ENCODE assay signal across 25 cellular contexts in the genomic region with DNA sequence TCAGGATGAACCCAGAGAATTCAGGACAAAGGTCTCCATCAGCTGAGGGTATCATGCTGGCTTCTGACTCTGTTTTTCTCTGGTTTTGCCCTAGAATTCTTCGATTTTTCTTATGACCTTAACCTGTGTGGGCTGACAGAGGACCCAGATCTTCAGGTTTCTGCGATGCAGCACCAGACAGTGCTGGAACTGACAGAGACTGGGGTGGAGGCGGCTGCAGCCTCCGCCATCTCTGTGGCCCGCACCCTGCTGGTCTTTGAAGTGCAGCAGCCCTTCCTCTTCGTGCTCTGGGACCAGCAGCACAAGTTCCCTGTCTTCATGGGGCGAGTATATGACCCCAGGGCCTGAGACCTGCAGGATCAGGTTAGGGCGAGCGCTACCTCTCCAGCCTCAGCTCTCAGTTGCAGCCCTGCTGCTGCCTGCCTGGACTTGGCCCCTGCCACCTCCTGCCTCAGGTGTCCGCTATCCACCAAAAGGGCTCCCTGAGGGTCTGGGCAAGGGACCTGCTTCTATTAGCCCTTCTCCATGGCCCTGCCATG. TPM values are rescaled to one million over a fixed set of nuclear protein-coding genes. Genes with fewer than 3 reads are reported as not detected.
DNase-seq lines count a peak whose midpoint lies in the region; ATAC-seq, FAIRE-seq and TF ChIP-seq lines count a peak whose summit lies in the region.
"Had no signal": no experiment of that assay in that cellular context is flagged by ENCODE, and none has a peak within 500 bp of the region (broad histone marks: within the 10 kb centered on the region; RNA-seq: fewer than 3 reads in every experiment).

No MANE protein-coding gene starts in this region.

- no peak overlapping the region for H4K8ac ChIP-seq in H1 (ENCODE audit: extremely low read depth, insufficient read depth, low read length)

- H3K36me3 Mint-ChIP-seq in GM23338 (ENCODE audit: low read depth) (peaks cover 34% of the 10 kb centered on the region), progenitor cell of endocrine pancreas (ENCODE audit: insufficient read depth) (peaks cover 32% of the 10 kb centered on the region), T-cell (no peaks in the 10 kb centered on the region)
- H3K36me3 Mint-ChIP-seq: CD4-positive, alpha-beta memory T cell had no signal

- no peak for FAIRE-seq in H1 (lab: Jason Lieb, UNC)
- FAIRE-seq: GM12891, RCC 7860 had no signal

- H3K27me3 ChIP-seq in GM23338 (ENCODE audit: insufficient read depth) (no peaks in the 10 kb centered on the region), H1 (replicated peaks in 1 of 4; ENCODE audit: control insufficient read depth in 3 of 4, extremely low read depth in 1 of 4, insufficient read depth in 3 of 4, low read length in 3 of 4) (no peaks in the 10 kb centered on the region), MG63 (peaks cover 4% of the 10 kb centered on the region)

- H3F3A ChIP-seq in GM23338 (replicated peaks; ENCODE audit: low read depth), result 0 out of 2 replicates have a peak, but pooled peaks cover 6% of the 10 kb centered on the region

- no peak for DNase-seq in GM23338 (ENCODE audit: low spot score)
- no peak for DNase-seq in H1 (ENCODE audit: low read depth in 1 of 2, low spot score in 2 of 2)
- no peak for DNase-seq in progenitor cell of endocrine pancreas (ENCODE audit: low spot score, unreplicated experiment)
- no peak for DNase-seq in MG63
- DNase-seq in T-cell, result no peak
- DNase-seq: C1 segment of cervical spinal cord; CD4-positive, alpha-beta memory T cell; COR-L47; EL; GF-D8; Karpas-422; MV-4-11; NCI-H1105; NCI-H1436 treated with DMSO at 0.1 percent for 48 hours; NCI-H187 treated with DMSO at 0.1 percent for 48 hours; NCI-H2171 treated with DMSO at 0.1 percent for 48 hours; NCI-H345; NCI-H524; NCI-H774; SIG-M5 had no signal

- no peak overlapping the region for H4K91ac ChIP-seq in H1 (replicated peaks; ENCODE audit: insufficient read length, low read length)

- no peak overlapping the region for H2AK5ac ChIP-seq in H1 (ENCODE audit: low read depth, low read length)

- TF ChIP-seq POLR2A in H1 (IDR thresholded peaks at IDR 0.05; ENCODE audit: control extremely low read depth in 1 of 2, low read depth in 2 of 2, low read length in 2 of 2), result no peak

- TF ChIP-seq EP300 in H1 (IDR thresholded peaks at IDR 0.05; ENCODE audit: borderline replicate concordance in 1 of 2, low read depth in 2 of 2, low read length in 2 of 2), result no peak

- H3K9me3 ChIP-seq in H1 (ENCODE audit: insufficient read depth in 2 of 2, low read depth in 1 of 2, low read length in 1 of 2), result no peaks in the 10 kb centered on the region
- 0 out of 2 replicates have a peak, but pooled peaks cover 2% of the 10 kb centered on the region for H3K9me3 ChIP-seq in MG63

- CTCF ChIA-PET in H1 (lab: Charles Lee; ENCODE audit: partially characterized antibody) (interaction anchor here (0.7 to 2.8 kb wide), 11 partner anchors 9 to 212 kb away, joined by 3 to 13 read pairs (median 5); a partner anchor contains a TSS), T-cell (lab: Charles Lee) (interaction anchor here in 1 of 2 donors (0.6 kb wide), 1 partner anchor 364 kb away, joined by 3 read pairs; no protein-coding TSS in a partner anchor)

- H2BK12ac ChIP-seq in H1 (ENCODE audit: low read depth, low read length), result no peak overlapping the region

- H4K20me1 ChIP-seq in GM23338 (replicated peaks; ENCODE audit: insufficient read depth) (no peaks in the 10 kb centered on the region), H1 (replicated peaks in 1 of 2; ENCODE audit: control insufficient read depth in 1 of 2, insufficient read depth in 2 of 2, low read length in 2 of 2) (no peaks in the 10 kb centered on the region)

- no peak overlapping the region for H3K18ac ChIP-seq in H1 (ENCODE audit: extremely low read depth, low read length)

- no peak overlapping the region for H3K4ac ChIP-seq in H1 (replicated peaks; ENCODE audit: insufficient read length, low read depth, low read length)

- H3K79me2 ChIP-seq in GM23338 (replicated peaks; ENCODE audit: insufficient read depth) (no peaks in the 10 kb centered on the region), H1 (ENCODE audit: control insufficient read depth in 1 of 2, insufficient read depth in 2 of 2, low read length in 2 of 2) (no peaks in the 10 kb centered on the region)

- no peak overlapping the region for H3K14ac ChIP-seq in H1 (ENCODE audit: insufficient read length)

- H2BK5ac ChIP-seq in H1 (ENCODE audit: low read depth, low read length), result 0 out of 2 replicates have a peak overlapping the region, but pooled peaks have one; percentile 46

- H3K23ac ChIP-seq in H1 (ENCODE audit: insufficient read length), result no peak overlapping the region

- H3K4me2 ChIP-seq in GM23338, result no peak overlapping the region
- H3K4me2 ChIP-seq in H1 (ENCODE audit: insufficient read depth in 1 of 2, low read depth in 2 of 2, low read length in 2 of 2), result no peak overlapping the region

- H3K27ac Mint-ChIP-seq in GM23338, result no peak overlapping the region
- H3K27ac Mint-ChIP-seq in progenitor cell of endocrine pancreas, result peak overlapping the region; percentile 49
- no peak overlapping the region for H3K27ac Mint-ChIP-seq in T-cell
- H3K27ac Mint-ChIP-seq: CD4-positive, alpha-beta memory T cell had no signal

- H4K5ac ChIP-seq in H1 (ENCODE audit: insufficient read length, low read depth, low read length), result no peak overlapping the region

- H3K9me2 ChIP-seq in GM23338 (ENCODE audit: insufficient read depth), result no peaks in the 10 kb centered on the region

- H3K36me3 ChIP-seq in GM23338 (ENCODE audit: insufficient read depth), result no peaks in the 10 kb centered on the region
- H3K36me3 ChIP-seq in H1 (ENCODE audit: control insufficient read depth in 2 of 4, insufficient read depth in 4 of 4, low read length in 3 of 4), result peaks cover 0 to 24% (median 4%) of the 10 kb centered on the region in 4 experiments; a peak in 7 of 8 replicates
- H3K36me3 ChIP-seq in MG63, result no peaks in the 10 kb centered on the region

- H3K56ac ChIP-seq in H1 (replicated peaks; ENCODE audit: insufficient read length, low read depth, low read length), result no peak overlapping the region

- no peak overlapping the region for H2BK120ac ChIP-seq in H1 (replicated peaks; ENCODE audit: low read depth, low read length)

- H3K27ac ChIP-seq in GM23338 (ENCODE audit: low read depth) (no peak overlapping the region), H1 (ENCODE audit: low read depth, low read length) (no peak overlapping the region)
- H3K27ac ChIP-seq: HL-60, SK-N-MC had no signal

- H3K4me3 Mint-ChIP-seq in GM23338, result no peak overlapping the region
- H3K4me3 Mint-ChIP-seq in progenitor cell of endocrine pancreas (ENCODE audit: low read depth), result no peak overlapping the region
- H3K4me3 Mint-ChIP-seq in T-cell, result no peak overlapping the region
- H3K4me3 Mint-ChIP-seq: CD4-positive, alpha-beta memory T cell had no signal

- no peak for TF ChIP-seq RAD21 in H1 (IDR thresholded peaks at IDR 0.05 in 1 of 2, conservative IDR thresholded peaks at IDR 0.05 in 1 of 2; ENCODE audit: low read depth in 2 of 2, low read length in 2 of 2)

- H3K27me3 Mint-ChIP-seq in GM23338 (ENCODE audit: insufficient read depth, low read depth, poor library complexity), result peaks cover 10% of the 10 kb centered on the region
- no peaks in the 10 kb centered on the region for H3K27me3 Mint-ChIP-seq in progenitor cell of endocrine pancreas
- peaks cover 8 to 10% of the 10 kb centered on the region in 2 donors for H3K27me3 Mint-ChIP-seq in T-cell

- H2AFZ ChIP-seq in GM23338 (no peak overlapping the region), H1 (ENCODE audit: low read length) (no peak overlapping the region)

- peaks cover 3% of the 10 kb centered on the region; the same call in 2 of the 3 replicates for H3K9me3 Mint-ChIP-seq in GM23338
- H3K9me3 Mint-ChIP-seq in progenitor cell of endocrine pancreas (ENCODE audit: low read depth), result no peaks in the 10 kb centered on the region
- H3K9me3 Mint-ChIP-seq in T-cell, result peaks cover 0 to 1% (median 0%) of the 10 kb centered on the region in 3 donors

- H3K4me3 ChIP-seq in GM23338 (no peak overlapping the region), H1 (ENCODE audit: extremely low read depth in 1 of 4, insufficient read depth in 2 of 4, low read depth in 3 of 4, low read length in 4 of 4) (no peak overlapping the region), MG63 (no peak overlapping the region)
- H3K4me3 ChIP-seq: SK-N-MC had no signal

- H3K23me2 ChIP-seq in H1 (ENCODE audit: low read depth, low read length), result no peaks in the 10 kb centered on the region

- peak; percentile 55 for ATAC-seq in GM23338
- ATAC-seq in T-cell (replicated peaks in 1 of 4), result no peak

- TF ChIP-seq CTCF in GM23338 (conservative IDR thresholded peaks at IDR 0.05; ENCODE audit: low read depth in 2 of 2), result no peak
- no peak for TF ChIP-seq CTCF in H1 (IDR thresholded peaks at IDR 0.05; ENCODE audit: control extremely low read depth in 1 of 3, insufficient read depth in 1 of 3, low read depth in 1 of 3, low read length in 3 of 3)
- no peak for TF ChIP-seq CTCF in progenitor cell of endocrine pancreas (IDR thresholded peaks at IDR 0.05; ENCODE audit: unreplicated experiment)

- no peaks in the 10 kb centered on the region for H3K79me1 ChIP-seq in H1 (ENCODE audit: low read depth, low read length)

- POLR2A ChIA-PET in H1 (lab: Charles Lee; ENCODE audit: partially characterized antibody), result interaction anchor here (0.6 to 51.1 kb wide), 8 partner anchors 9 to 31 kb away, joined by 3 to 1546 read pairs (median 4); a partner anchor contains a TSS
- POLR2A ChIA-PET in T-cell (lab: Charles Lee), result no interaction called here

- H2BK15ac ChIP-seq in H1 (ENCODE audit: low read length), result no peak overlapping the region

- no peak overlapping the region for H2BK20ac ChIP-seq in H1 (ENCODE audit: low read length)

- H3K9ac ChIP-seq in H1 (replicated peaks in 1 of 4; ENCODE audit: extremely low read depth in 1 of 4, low read depth in 3 of 4, low read length in 3 of 4), result no peak overlapping the region

- H3K4me1 Mint-ChIP-seq in GM23338, result peaks cover 9% of the 10 kb centered on the region; the same call in 2 of the 3 replicates
- peaks cover 3% of the 10 kb centered on the region for H3K4me1 Mint-ChIP-seq in progenitor cell of endocrine pancreas (ENCODE audit: low read depth)
- H3K4me1 Mint-ChIP-seq in T-cell, result no peaks in the 10 kb centered on the region
- H3K4me1 Mint-ChIP-seq: CD4-positive, alpha-beta memory T cell had no signal

- H3K4me1 ChIP-seq in GM23338 (ENCODE audit: insufficient read depth), result 0 out of 2 replicates have a peak, but pooled peaks cover 6% of the 10 kb centered on the region
- no peaks in the 10 kb centered on the region for H3K4me1 ChIP-seq in H1 (replicated peaks in 1 of 4; ENCODE audit: control insufficient read depth in 3 of 4, insufficient read depth in 4 of 4, low read length in 3 of 4)

- WGBS in H1 (ENCODE audit: extremely low coverage in 1 of 2, insufficient coverage in 1 of 2, insufficient read length in 1 of 2, insufficient replicate concordance in 2 of 2, low coverage in 1 of 2, low lambda C conversion rate in 2 of 2, missing lambda C conversion rate in 1 of 2), 2 experiments, result 78% methylated on average over 10 of the region's 10 CpGs; no CpG with 5 or more reads in 1 of the 2 experiments

RNA-seq across cellular contexts. Expression of a gene that starts 16.8 kb away (rescaled TPM):
- 40.8 and 42.3 TPM in 2 replicates for total RNA-seq in GM23338 (2014; rRNA removed; shearing (Covaris generic))
- polyA plus RNA-seq in GM23338 (2016; fragmentation: Nextera tagmentation; extraction: Ambion mirVana) (49.8 and 54.7 TPM in 2 replicates), H1 (2011; rRNA removed) (54.8 and 78.8 TPM in 2 replicates)
- 50.9 and 57.3 TPM in 2 replicates for total RNA-seq in H1 (2021; fragmentation: NEBNext Ultra II Directional; extraction: Animal tissue kit (Norgen Biotek cat#: 25700))
- polyA plus RNA-seq in H1 (2011; cell fraction: cytosol; rRNA removed), result 37.7 TPM
- 62.1 TPM for polyA plus RNA-seq in H1 (2011; cell fraction: nucleus; rRNA removed)
- 56.7 to 76.6 TPM (median 65.9 TPM) in 4 replicates for polyA plus RNA-seq in H1 (2012, experiment 1 of 2)
- polyA plus RNA-seq in H1 (2012, experiment 2 of 2), result 69.6 TPM
- polyA plus RNA-seq in H1 (2013, experiment 1 of 2), result 117 TPM
- 123 TPM for polyA plus RNA-seq in H1 (2013, experiment 2 of 2)
- 37.0 and 41.9 TPM in 2 replicates for polyA minus RNA-seq in H1 (2011; rRNA and poly(A)+ RNA removed)
- 29.6 TPM for polyA minus RNA-seq in H1 (2011; cell fraction: cytosol; rRNA and poly(A)+ RNA removed)
- polyA minus RNA-seq in H1 (2011; cell fraction: nucleus; rRNA and poly(A)+ RNA removed), result 18.7 TPM
- total RNA-seq in progenitor cell of endocrine pancreas (190 and 196 TPM in 2 replicates), T-cell (1 to 10 TPM in 3 of 5 donors, not detected in 2; 1.5 to 2.8 (median 1.9) TPM)
- total RNA-seq in MG63 (2014; rRNA removed; shearing (Covaris generic); ENCODE audit: low replicate concordance), result 0.22 and 0.26 TPM in 2 replicates
- total RNA-seq: CD4-positive, alpha-beta memory T cell had no signal
- polyA plus RNA-seq: CD4-positive, alpha-beta memory T cell had no signal

RNA-seq across cellular contexts. Expression of a gene that starts 35.4 kb away (rescaled TPM):
- total RNA-seq in GM23338 (2014; rRNA removed; shearing (Covaris generic)), result 0.82 TPM in 1 of 2 replicates, not detected in the other
- polyA plus RNA-seq in GM23338 (2016; fragmentation: Nextera tagmentation; extraction: Ambion mirVana) (1.1 and 1.2 TPM in 2 replicates), H1 (2011; rRNA removed) (0.09 and 0.38 TPM in 2 replicates)
- 0.13 TPM in 1 of 2 replicates, not detected in the other for total RNA-seq in H1 (2021; fragmentation: NEBNext Ultra II Directional; extraction: Animal tissue kit (Norgen Biotek cat#: 25700))
- polyA plus RNA-seq in H1 (2011; cell fraction: cytosol; rRNA removed), result 0.05 TPM
- 0.19 TPM for polyA plus RNA-seq in H1 (2011; cell fraction: nucleus; rRNA removed)
- polyA plus RNA-seq in H1 (2012, experiment 1 of 2), result 4.7 to 5.7 TPM (median 5.0 TPM) in 4 replicates
- polyA plus RNA-seq in H1 (2012, experiment 2 of 2), result 0.89 TPM
- polyA plus RNA-seq in H1 (2013, experiment 1 of 2), result 0.06 TPM
- polyA plus RNA-seq in H1 (2013, experiment 2 of 2), result 0.06 TPM
- 0.07 and 0.19 TPM in 2 replicates for polyA minus RNA-seq in H1 (2011; rRNA and poly(A)+ RNA removed)
- not detected for polyA minus RNA-seq in H1 (2011; cell fraction: cytosol; rRNA and poly(A)+ RNA removed)
- polyA minus RNA-seq in H1 (2011; cell fraction: nucleus; rRNA and poly(A)+ RNA removed), result 0.40 TPM
- total RNA-seq in progenitor cell of endocrine pancreas (0.22 TPM in 2 replicates), T-cell (10 to 100 TPM in 3 of 5 donors, 1 to 10 TPM in 2; 1.8 to 13.5 (median 11.1) TPM)
- total RNA-seq in MG63 (2014; rRNA removed; shearing (Covaris generic); ENCODE audit: low replicate concordance), result not detected in 2 replicates
- total RNA-seq: A673 had no signal

RNA-seq across cellular contexts. Expression of a gene that starts 43.3 kb away (rescaled TPM):
- total RNA-seq in GM23338 (2014; rRNA removed; shearing (Covaris generic)), result 25.2 and 25.4 TPM in 2 replicates
- polyA plus RNA-seq in GM23338 (2016; fragmentation: Nextera tagmentation; extraction: Ambion mirVana) (14.4 and 16.8 TPM in 2 replicates), H1 (2011; rRNA removed) (25.6 and 29.4 TPM in 2 replicates)
- 29.3 and 29.9 TPM in 2 replicates for total RNA-seq in H1 (2021; fragmentation: NEBNext Ultra II Directional; extraction: Animal tissue kit (Norgen Biotek cat#: 25700))
- 34.3 TPM for polyA plus RNA-seq in H1 (2011; cell fraction: cytosol; rRNA removed)
- polyA plus RNA-seq in H1 (2011; cell fraction: nucleus; rRNA removed), result 17.9 TPM
- polyA plus RNA-seq in H1 (2012, experiment 1 of 2), result 25.6 to 29.5 TPM (median 29.2 TPM) in 4 replicates
- 8.3 TPM for polyA plus RNA-seq in H1 (2012, experiment 2 of 2)
- 14.9 TPM for polyA plus RNA-seq in H1 (2013, experiment 1 of 2)
- polyA plus RNA-seq in H1 (2013, experiment 2 of 2), result 14.9 TPM
- polyA minus RNA-seq in H1 (2011; rRNA and poly(A)+ RNA removed), result 38.6 and 50.0 TPM in 2 replicates
- 14.3 TPM for polyA minus RNA-seq in H1 (2011; cell fraction: cytosol; rRNA and poly(A)+ RNA removed)
- polyA minus RNA-seq in H1 (2011; cell fraction: nucleus; rRNA and poly(A)+ RNA removed), result 13.7 TPM
- total RNA-seq in progenitor cell of endocrine pancreas (22.0 and 22.2 TPM in 2 replicates), T-cell (10 to 100 TPM; 14.3 to 16.0 (median 14.5) TPM)
- 16.8 and 27.4 TPM in 2 replicates for total RNA-seq in MG63 (2014; rRNA removed; shearing (Covaris generic); ENCODE audit: low replicate concordance)

RNA-seq across cellular contexts. Expression of a gene that starts 46.8 kb away (rescaled TPM):
- 42.2 and 52.0 TPM in 2 replicates for total RNA-seq in GM23338 (2014; rRNA removed; shearing (Covaris generic))
- 46.0 and 46.5 TPM in 2 replicates for polyA plus RNA-seq in GM23338 (2016; fragmentation: Nextera tagmentation; extraction: Ambion mirVana)
- total RNA-seq in H1 (2021; fragmentation: NEBNext Ultra II Directional; extraction: Animal tissue kit (Norgen Biotek cat#: 25700)), result 67.8 and 68.1 TPM in 2 replicates
- polyA plus RNA-seq in H1 (2011; rRNA removed), result 89.2 and 94.8 TPM in 2 replicates
- 92.7 TPM for polyA plus RNA-seq in H1 (2011; cell fraction: cytosol; rRNA removed)
- polyA plus RNA-seq in H1 (2011; cell fraction: nucleus; rRNA removed), result 76.4 TPM
- polyA plus RNA-seq in H1 (2012, experiment 1 of 2), result 85.5 to 104 TPM (median 94.8 TPM) in 4 replicates
- 94.0 TPM for polyA plus RNA-seq in H1 (2012, experiment 2 of 2)
- 54.7 TPM for polyA plus RNA-seq in H1 (2013, experiment 1 of 2)
- 57.9 TPM for polyA plus RNA-seq in H1 (2013, experiment 2 of 2)
- polyA minus RNA-seq in H1 (2011; rRNA and poly(A)+ RNA removed), result 95.5 and 96.0 TPM in 2 replicates
- polyA minus RNA-seq in H1 (2011; cell fraction: cytosol; rRNA and poly(A)+ RNA removed), result 37.5 TPM
- polyA minus RNA-seq in H1 (2011; cell fraction: nucleus; rRNA and poly(A)+ RNA removed), result 32.1 TPM
- 30.6 and 34.3 TPM in 2 replicates for total RNA-seq in progenitor cell of endocrine pancreas
- 14.7 and 17.2 TPM in 2 replicates for total RNA-seq in MG63 (2014; rRNA removed; shearing (Covaris generic); ENCODE audit: low replicate concordance)
- total RNA-seq in T-cell, result 10 to 100 TPM; 61.7 to 97.2 (median 80.3) TPM

RNA-seq across cellular contexts. Expression of a gene that starts 53.6 kb away (rescaled TPM):
- 35.7 and 42.3 TPM in 2 replicates for total RNA-seq in GM23338 (2014; rRNA removed; shearing (Covaris generic))
- 15.7 and 16.9 TPM in 2 replicates for polyA plus RNA-seq in GM23338 (2016; fragmentation: Nextera tagmentation; extraction: Ambion mirVana)
- total RNA-seq in H1 (2021; fragmentation: NEBNext Ultra II Directional; extraction: Animal tissue kit (Norgen Biotek cat#: 25700)), result 54.8 and 56.3 TPM in 2 replicates
- polyA plus RNA-seq in H1 (2011; rRNA removed), result 36.1 and 40.0 TPM in 2 replicates
- 43.3 TPM for polyA plus RNA-seq in H1 (2011; cell fraction: cytosol; rRNA removed)
- 53.0 TPM for polyA plus RNA-seq in H1 (2011; cell fraction: nucleus; rRNA removed)
- polyA plus RNA-seq in H1 (2012, experiment 1 of 2), result 30.3 to 43.2 TPM (median 37.2 TPM) in 4 replicates
- 29.7 TPM for polyA plus RNA-seq in H1 (2012, experiment 2 of 2)
- 43.4 TPM for polyA plus RNA-seq in H1 (2013, experiment 1 of 2)
- polyA plus RNA-seq in H1 (2013, experiment 2 of 2), result 48.7 TPM
- polyA minus RNA-seq in H1 (2011; rRNA and poly(A)+ RNA removed), result 84.0 and 88.8 TPM in 2 replicates
- polyA minus RNA-seq in H1 (2011; cell fraction: cytosol; rRNA and poly(A)+ RNA removed), result 31.1 TPM
- polyA minus RNA-seq in H1 (2011; cell fraction: nucleus; rRNA and poly(A)+ RNA removed), result 34.7 TPM
- total RNA-seq in progenitor cell of endocrine pancreas, result 56.7 and 60.1 TPM in 2 replicates
- 30.5 and 33.3 TPM in 2 replicates for total RNA-seq in MG63 (2014; rRNA removed; shearing (Covaris generic); ENCODE audit: low replicate concordance)
- 10 to 100 TPM; 57.3 to 67.2 (median 60.7) TPM for total RNA-seq in T-cell

Comparison
In these comparisons a context has a peak if more than half of its experiments do, and no peak if none do; other contexts are left out.
1. RNA of a gene that starts 16.8 kb away (total RNA-seq): 190 to 196 TPM in progenitor cell of endocrine pancreas, 50.9 to 57.3 TPM in H1 and 40.8 to 42.3 TPM in GM23338; 1.5 to 2.8 TPM in T-cell and 0.22 to 0.26 TPM in MG63; every median in the first group is over 10 times any median in the second.